Comparison of ENCODE assay signal across 10 cellular contexts in genomic region chr20:31560900-31561598, GRCh38. TPM values are rescaled to one million over a fixed set of nuclear protein-coding genes. Genes with fewer than 3 reads are reported as not detected.
DNase-seq lines count a peak whose midpoint lies in the region; ATAC-seq and TF ChIP-seq lines count a peak whose summit lies in the region.
"Had no signal": no experiment of that assay in that cellular context is flagged by ENCODE, and none has a peak within 500 bp of the region (broad histone marks: within the 10 kb centered on the region; RNA-seq: fewer than 3 reads in every experiment).

No MANE protein-coding gene starts in this region.

- peak overlapping the region; percentile 57 for H3K4me3 Mint-ChIP-seq in T-helper 17 cell
- H3K4me3 Mint-ChIP-seq: B cell; central memory CD8-positive, alpha-beta T cell had no signal

- H3K4me1 Mint-ChIP-seq in T-helper 17 cell: peaks cover 6% of the 10 kb centered on the region
- H3K4me1 Mint-ChIP-seq: B cell had no signal

- no peak overlapping the region for H3K4me3 ChIP-seq in thoracic aorta

- no peak for ATAC-seq in T-helper 17 cell
- peak; percentile 70 for ATAC-seq in thoracic aorta (ENCODE audit: insufficient number of reproducible peaks, low FRiP score, low read depth)
- ATAC-seq in HG03520 (IDR thresholded peaks at IDR 0.05; ENCODE audit: unreplicated experiment): no peak

- peak; percentile 42 for DNase-seq in SIG-M5 treated with dmso at 0.1 percent for 504 hours (lab: John Stamatoyannopoulos, UW; ENCODE audit: unreplicated experiment)
- DNase-seq in SIG-M5 (lab: John Stamatoyannopoulos, UW): no peak
- DNase-seq in T-helper 17 cell: no peak
- DNase-seq in foreskin melanocyte: peak; percentile 81
- DNase-seq in thoracic aorta (ENCODE audit: low spot score): peak; percentile 61
- no peak for DNase-seq in NCI-H510A treated with DMSO at 0.1 percent for 48 hours (lab: John Stamatoyannopoulos, UW)
- no peak for DNase-seq in NCI-H1105 (lab: John Stamatoyannopoulos, UW)

- H3K36me3 ChIP-seq in thoracic aorta: peaks cover 17% of the 10 kb centered on the region

- peaks cover 4 to 29% of the 10 kb centered on the region in 2 donors for H3K4me1 ChIP-seq in thoracic aorta (ENCODE audit: control insufficient read depth in 1 of 2, low read depth in 2 of 2)

- H3K27me3 ChIP-seq in thoracic aorta (replicated peaks; ENCODE audit: insufficient read depth): no peaks in the 10 kb centered on the region

- H3K27ac Mint-ChIP-seq in T-helper 17 cell: peak overlapping the region; percentile 65
- H3K27ac Mint-ChIP-seq: B cell had no signal

- no peaks in the 10 kb centered on the region for H3K27me3 Mint-ChIP-seq in T-helper 17 cell
- H3K27me3 Mint-ChIP-seq: B cell; central memory CD8-positive, alpha-beta T cell had no signal

- TF ChIP-seq CTCF in thoracic aorta (IDR thresholded peaks at IDR 0.05): no peak

- H3K9me3 ChIP-seq in T-helper 17 cell (ENCODE audit: control insufficient read depth, low read length, poor library complexity, severe bottlenecking) (no peaks in the 10 kb centered on the region), thoracic aorta (no peaks in the 10 kb centered on the region)

- H3K36me3 Mint-ChIP-seq in T-helper 17 cell (ENCODE audit: low read depth): peaks cover 5% of the 10 kb centered on the region

- peak overlapping the region; percentile 83 to 87 for H3K27ac ChIP-seq in thoracic aorta

RNA-seq across cellular contexts. Expression of gene ID1, which starts 44.0 kb away (rescaled TPM):
- total RNA-seq in T-helper 17 cell (1 to 10 TPM; 3.5 to 6.8 TPM), thoracic aorta (100 to 1,000 TPM; 310 to 944 TPM)

RNA-seq across cellular contexts. Expression of gene HM13, which starts 46.8 kb away (rescaled TPM):
- total RNA-seq in T-helper 17 cell: 100 to 1,000 TPM; 154 to 177 TPM
- 10 to 100 TPM; 71.6 to 76.7 TPM for total RNA-seq in thoracic aorta

Comparison
In these comparisons a context has a peak if more than half of its experiments do, and no peak if none do; other contexts are left out.
1. DNase-seq: peak in SIG-M5 treated with dmso at 0.1 percent for 504 hours (single experiment), foreskin melanocyte (single experiment) and thoracic aorta (single experiment); none in SIG-M5 (single experiment), T-helper 17 cell (0 of 3), NCI-H510A treated with DMSO at 0.1 percent for 48 hours (single experiment) and NCI-H1105 (single experiment).
2. RNA of gene ID1, which starts 44.0 kb away (total RNA-seq): 310 to 944 TPM in thoracic aorta; 3.5 to 6.8 TPM in T-helper 17 cell; every median in the first group is over 10 times any median in the second.